In the genomic region with DNA sequence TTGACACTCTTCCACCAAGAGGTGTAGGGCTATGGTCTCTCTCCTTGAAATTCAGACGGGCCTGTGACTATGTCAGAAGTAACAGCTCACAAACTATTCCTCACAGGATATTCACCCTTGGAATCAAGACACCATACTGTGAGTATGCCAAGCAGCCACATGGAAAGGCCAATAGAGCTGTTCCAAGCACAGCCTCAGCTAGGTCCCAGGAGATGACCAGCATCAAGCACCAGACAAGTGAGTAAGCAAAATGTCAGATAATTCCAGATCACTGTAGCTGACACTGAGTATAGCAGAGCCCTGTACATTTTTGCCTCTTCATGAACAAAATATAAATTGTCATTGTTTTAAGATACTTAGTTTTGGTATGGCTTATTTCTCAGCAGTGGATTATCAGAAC, we compare ENCODE assay signal across 20 cellular contexts.
A peak's percentile ranks its signal among the peaks of the same experiment; 100 is the strongest.
DNase-seq lines count a peak whose midpoint lies in the region; ATAC-seq and TF ChIP-seq lines count a peak whose summit lies in the region.
"Had no signal": no experiment of that assay in that cellular context is flagged by ENCODE, and none has a peak within 500 bp of the region (broad histone marks: within the 10 kb centered on the region; RNA-seq: fewer than 3 reads in every experiment).

No MANE protein-coding gene starts in this region.

- H3K4me3 ChIP-seq in right atrium auricular region (no peak overlapping the region), aorta (ENCODE audit: low read length in 2 of 2) (no peak overlapping the region)

- peak overlapping the region in 1 of 2 donors; percentile 27 for H3K27ac ChIP-seq in right atrium auricular region
- H3K27ac ChIP-seq in aorta (ENCODE audit: low read depth in 1 of 2, low read length in 2 of 2), result peak overlapping the region; percentile 28 to 90
- H3K27ac ChIP-seq: 22Rv1 had no signal

- no peak for TF ChIP-seq CTCF in right atrium auricular region (IDR thresholded peaks at IDR 0.05)
- TF ChIP-seq CTCF in GM13976 (IDR thresholded peaks at IDR 0.05; ENCODE audit: borderline replicate concordance, control extremely low read depth, extremely low read depth, insufficient read depth, missing control alignments), result no peak

- intact Hi-C loops in Right ventricle myocardium inferior (cut with DNase I) (no loop called here), left cardiac atrium (cut with DNase I) (no loop called here), sciatic nerve (cut with DNase I) (no loop called here), aorta (cut with DNase I) (no loop called here)

- H3K27me3 ChIP-seq in right atrium auricular region (no peaks in the 10 kb centered on the region), aorta (ENCODE audit: control insufficient read depth in 1 of 2, insufficient read depth in 2 of 2, low read length in 1 of 2) (no peaks in the 10 kb centered on the region)
- H3K27me3 ChIP-seq: BE2C had no signal

- H3K36me3 ChIP-seq in right atrium auricular region (no peaks in the 10 kb centered on the region), aorta (ENCODE audit: control insufficient read depth in 1 of 2, insufficient read depth in 2 of 2, low read length in 1 of 2) (no peaks in the 10 kb centered on the region)
- H3K36me3 ChIP-seq: BE2C had no signal

- in situ Hi-C loops in GM13976 (cut with MboI; ENCODE audit: low sequenced_read_pairs, unreplicated experiment), result no loop called here

- DNase-seq in Right ventricle myocardium inferior (ENCODE audit: missing footprints) (no peak), right atrium auricular region (ENCODE audit: low spot score) (no peak), left cardiac atrium (no peak), sciatic nerve (ENCODE audit: low spot score) (no peak), aorta (no peak), NCI-H526 (lab: John Stamatoyannopoulos, UW) (no peak), GM13976 (ENCODE audit: low spot score) (no peak)
- DNase-seq: BE2C; Calu3; CD4-positive, alpha-beta memory T cell; DMS53; KBM-7; NCI-H1417 treated with DMSO at 0.1 percent for 48 hours; NCI-H2029 treated with DMSO at 0.1 percent for 48 hours; NCI-H2171 treated with DMSO at 0.1 percent for 48 hours; NCI-H82; PC-3 had no signal

- H3K9me3 ChIP-seq in right atrium auricular region (no peaks in the 10 kb centered on the region), aorta (ENCODE audit: control insufficient read depth, low read length) (no peaks in the 10 kb centered on the region)
- H3K9me3 ChIP-seq: BE2C had no signal

- ATAC-seq in Right ventricle myocardium inferior (peak; percentile 80), left cardiac atrium (peak; percentile 47 to 78), sciatic nerve (peak; percentile 45), aorta (ENCODE audit: low FRiP score) (no peak), HG02870 (IDR thresholded peaks at IDR 0.05; ENCODE audit: unreplicated experiment) (no peak)
- ATAC-seq: HCT116, PC-3 had no signal

- 44 to 66% methylated on average over 1 of the region's 1 CpG for WGBS in aorta, 2 donors

- H3K4me1 ChIP-seq in right atrium auricular region (no peaks in the 10 kb centered on the region), aorta (ENCODE audit: control insufficient read depth in 1 of 2, insufficient read depth in 2 of 2, low read length in 2 of 2) (peaks cover 6 to 10% of the 10 kb centered on the region in 2 donors)
- H3K4me1 ChIP-seq: BE2C had no signal

Comparison
In these comparisons a context has a peak if more than half of its experiments do, and no peak if none do; other contexts are left out.
1. ATAC-seq: peak in Right ventricle myocardium inferior (single experiment), left cardiac atrium (2 of 2) and sciatic nerve (single experiment); none in aorta (single experiment) and HG02870 (single experiment).